13 cellular contexts compared by ENCODE assay signal in genomic region chr11:71988050-71988449, GRCh38. TPM values are rescaled to one million over a fixed set of nuclear protein-coding genes. Genes with fewer than 3 reads are reported as not detected.
DNase-seq lines count a peak whose midpoint lies in the region; ATAC-seq and TF ChIP-seq lines count a peak whose summit lies in the region.
"Had no signal": no experiment of that assay in that cellular context is flagged by ENCODE, and none has a peak within 500 bp of the region (broad histone marks: within the 10 kb centered on the region; RNA-seq: fewer than 3 reads in every experiment).

No MANE protein-coding gene starts in this region.

- H3K9me3 ChIP-seq in sigmoid colon = no peaks in the 10 kb centered on the region

- TF ChIP-seq EP300 in sigmoid colon (IDR thresholded peaks at IDR 0.05) = no peak

- peak overlapping the region; percentile 41 to 75 (median 70) for H3K27ac ChIP-seq in sigmoid colon

- no peak for TF ChIP-seq POLR2A in sigmoid colon (IDR thresholded peaks at IDR 0.05)

- H3K4me3 ChIP-seq in sigmoid colon = no peak overlapping the region

- DNase-seq in EH (ENCODE audit: low read depth) = peak; percentile 93
- DNase-seq in fibroblast of peridontal ligament (ENCODE audit: extremely low read depth) = peak; percentile 85
- DNase-seq in sigmoid colon = peak; percentile 66
- no peak for DNase-seq in activated CD8-positive, alpha-beta memory T cell treated with anti-CD3 and anti-CD28 coated beads, Interleukin-2, amount 50 U/mL, for 48 hours
- no peak for DNase-seq in DMS153 treated with DMSO at 0.1 percent for 48 hours (lab: John Stamatoyannopoulos, UW; ENCODE audit: unreplicated experiment)
- DNase-seq in Ammon's horn (ENCODE audit: low spot score) = no peak
- DNase-seq: activated CD4-positive, alpha-beta memory T cell treated with anti-CD3 and anti-CD28 coated beads, Interleukin-2, amount 10 ng/mL, durations not matched to agents 7 days and 5 days; CD4-positive, CD25-positive, alpha-beta regulatory T cell; hypothalamus; NCI-H2171; SIG-M5 had no signal

- intact Hi-C loops in sigmoid colon (cut with DNase I) = no loop called here

- peaks cover 0 to 22% (median 3%) of the 10 kb centered on the region in 4 donors for H3K36me3 ChIP-seq in sigmoid colon

- TF ChIP-seq CTCF in sigmoid colon (IDR thresholded peaks at IDR 0.05) = no peak

- ATAC-seq in SK-N-SH treated with all-trans-retinoic acid at 6 μM for 48 hours (peak; percentile 71), GM18502 (IDR thresholded peaks at IDR 0.05; ENCODE audit: poor library complexity, unreplicated experiment) (no peak)

- peaks cover 0 to 32% (median 23%) of the 10 kb centered on the region in 4 donors for H3K4me1 ChIP-seq in sigmoid colon

- H3K27me3 ChIP-seq in sigmoid colon = no peaks in the 10 kb centered on the region

- WGBS in sigmoid colon, 2 donors = 78 to 79% methylated on average over 3 of the region's 3 CpGs

TF ChIP-seq in SK-N-SH treated with all-trans-retinoic acid at 6 μM for 48 hours, 23 proteins besides CTCF, POLR2A, EP300 and RAD21:
- no peak for TF ChIP-seq CSRNP3 (CRISPR knock-in tag; IDR thresholded peaks at IDR 0.05)
- no peak for TF ChIP-seq PATZ1 (CRISPR knock-in tag; IDR thresholded peaks at IDR 0.05; ENCODE audit: borderline replicate concordance)
- no peak for TF ChIP-seq GLIS3 (CRISPR knock-in tag; IDR thresholded peaks at IDR 0.05)
- TF ChIP-seq SNAI2 (CRISPR knock-in tag; IDR thresholded peaks at IDR 0.05) = no peak
- TF ChIP-seq ESRRG (CRISPR knock-in tag; IDR thresholded peaks at IDR 0.05) = no peak
- no peak for TF ChIP-seq PPARA (CRISPR knock-in tag; IDR thresholded peaks at IDR 0.05; ENCODE audit: borderline replicate concordance)
- no peak for TF ChIP-seq ZNF8 (CRISPR knock-in tag; IDR thresholded peaks at IDR 0.05)

RNA-seq across cellular contexts. Expression of gene IL18BP, which starts 10.7 kb away (rescaled TPM):
- 1 to 10 TPM; 2.5 to 7.5 (median 5.1) TPM for total RNA-seq in sigmoid colon
- polyA plus RNA-seq in sigmoid colon = 10 to 100 TPM in 1 of 3 donors, 1 to 10 TPM in 2; 4.8 to 21.3 (median 6.0) TPM

RNA-seq across cellular contexts. Expression of gene RNF121, which starts 59.2 kb away (rescaled TPM):
- total RNA-seq in sigmoid colon = 10 to 100 TPM; 25.2 to 34.6 (median 25.3) TPM
- 10 to 100 TPM in 2 of 3 donors, 1 to 10 TPM in 1; 7.2 to 27.2 (median 11.3) TPM for polyA plus RNA-seq in sigmoid colon

RNA-seq across cellular contexts. Expression of gene XNDC1N, which starts 59.7 kb away (rescaled TPM):
- 1 to 10 TPM; 6.3 to 10.0 (median 8.2) TPM for total RNA-seq in sigmoid colon
- polyA plus RNA-seq in sigmoid colon = 1 to 10 TPM; 1.8 to 5.6 (median 1.8) TPM

Comparison
In these comparisons a context has a peak if more than half of its experiments do, and no peak if none do; other contexts are left out.
1. DNase-seq: peak in EH (single experiment), fibroblast of peridontal ligament (single experiment) and sigmoid colon (single experiment); none in activated CD8-positive, alpha-beta memory T cell treated with anti-CD3 and anti-CD28 coated beads, Interleukin-2, amount 50 U/mL, for 48 hours (single experiment), DMS153 treated with DMSO at 0.1 percent for 48 hours (single experiment) and Ammon's horn (single experiment).